Comparison of ENCODE assay signal across 1 cellular context in genomic region chr16:9364721-9365693, GRCh38.
TF ChIP-seq lines count a peak whose summit lies in the region.

No MANE protein-coding gene starts in this region.

TF ChIP-seq in GM23338, 12 proteins besides CTCF, POLR2A, EP300 and RAD21 (continued from another document):
- TF ChIP-seq REST (IDR thresholded peaks at IDR 0.05; ENCODE audit: unreplicated experiment) (no peak), CREB1 (CRISPR knock-in tag; IDR thresholded peaks at IDR 0.05; ENCODE audit: low read depth) (no peak), POLR2AphosphoS5 (IDR thresholded peaks at IDR 0.05; ENCODE audit: low read depth) (no peak)
